ENCODE assay signal across 8 cellular contexts in the genomic region with DNA sequence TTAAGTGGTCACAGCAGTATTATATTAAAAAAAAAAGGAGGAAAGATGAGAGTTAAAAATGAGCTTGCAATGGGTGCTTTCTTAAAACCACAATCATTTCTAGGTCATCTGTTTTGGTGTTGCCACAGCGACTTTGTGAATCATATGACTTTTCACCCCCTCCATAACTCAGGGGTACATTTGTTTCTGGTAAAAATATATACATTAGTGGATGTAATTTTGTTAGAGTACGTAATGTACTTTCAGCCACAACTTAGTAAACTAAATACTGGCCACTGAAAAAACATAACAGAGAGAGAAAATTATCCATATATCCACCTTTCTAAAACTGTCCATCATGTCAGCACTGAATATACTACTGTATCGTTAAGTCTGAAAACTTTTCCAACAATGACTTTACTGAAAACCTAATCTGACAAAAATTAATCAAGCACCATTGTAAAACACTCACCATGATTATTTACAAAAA. TPM values are rescaled to one million over a fixed set of nuclear protein-coding genes. Genes with fewer than 3 reads are reported as not detected.
DNase-seq lines count a peak whose midpoint lies in the region; ATAC-seq, FAIRE-seq and TF ChIP-seq lines count a peak whose summit lies in the region.

No MANE protein-coding gene starts in this region.

- TF ChIP-seq CTCF in PC-9 (conservative IDR thresholded peaks at IDR 0.05) (no peak), endothelial cell of umbilical vein (IDR thresholded peaks at IDR 0.05; ENCODE audit: extremely low read depth in 1 of 2, insufficient read depth in 1 of 2, low read depth in 1 of 2, low read length in 2 of 2) (no peak), H9 (conservative IDR thresholded peaks at IDR 0.05) (no peak)

- H3K9ac ChIP-seq in endothelial cell of umbilical vein (replicated peaks; ENCODE audit: extremely low read depth, insufficient read depth, low read length): peak overlapping the region; percentile 98
- no peak overlapping the region for H3K9ac ChIP-seq in H9 (ENCODE audit: extremely low read depth, insufficient read length, low read length)

- no peak overlapping the region for H3T11ph ChIP-seq in H9 (ENCODE audit: low read length)

- H3K27ac ChIP-seq in PC-9: peak overlapping the region; percentile 92
- peak overlapping the region; percentile 96 for H3K27ac ChIP-seq in endothelial cell of umbilical vein (ENCODE audit: insufficient read depth, low read depth, low read length)
- H3K27ac ChIP-seq in H9 (ENCODE audit: insufficient read length, low read depth, low read length): no peak overlapping the region

- POLR2A ChIA-PET in activated CD4-positive, alpha-beta T cell treated with anti-CD3 and anti-CD28 coated beads, Interleukin-2, amount 10 ng/mL, durations not matched to agents 7 days and 5 days (lab: Charles Lee): interaction anchor here (0.6 kb wide), 1 partner anchor 151 kb away, joined by 3 read pairs; no protein-coding TSS in a partner anchor
- POLR2A ChIA-PET in PC-9 (lab: Charles Lee; ENCODE audit: unreplicated experiment) (interaction anchor here (0.6 kb wide), 1 partner anchor 19 kb away, joined by 3 read pairs; no protein-coding TSS in a partner anchor), endothelial cell of umbilical vein (lab: Charles Lee) (no interaction called here)

- CTCF ChIA-PET in activated CD4-positive, alpha-beta T cell treated with anti-CD3 and anti-CD28 coated beads, Interleukin-2, amount 10 ng/mL, durations not matched to agents 7 days and 5 days (lab: Charles Lee): interaction anchor here (0.7 kb wide), 1 partner anchor 29 kb away, joined by 5 read pairs; no protein-coding TSS in a partner anchor
- CTCF ChIA-PET in PC-9 (lab: Charles Lee) (no interaction called here), endothelial cell of umbilical vein (lab: Charles Lee) (interaction anchor here (0.8 to 1.9 kb wide), 9 partner anchors 9 to 163 kb away, joined by 3 to 11 read pairs (median 5); no protein-coding TSS in a partner anchor)

- H3K14ac ChIP-seq in H9 (ENCODE audit: insufficient read depth, low read length): no peak overlapping the region

- no peak overlapping the region for H2BK12ac ChIP-seq in H9 (ENCODE audit: insufficient read length, low read depth, low read length)

- H3K27me3 Mint-ChIP-seq in activated CD4-positive, alpha-beta T cell treated with anti-CD3 and anti-CD28 coated beads, Interleukin-2, amount 10 ng/mL, durations not matched to agents 7 days and 5 days: no peaks in the 10 kb centered on the region
- no peaks in the 10 kb centered on the region for H3K27me3 Mint-ChIP-seq in H9 (ENCODE audit: low read depth)

- BruUV-seq in PC-9 (replicated peaks; lab: Mats Ljungman, UMichigan): no TSS peak
- BruUV-seq in endothelial cell of umbilical vein (replicated peaks; lab: Mats Ljungman, UMichigan): TSS peak; percentile 12

- ATAC-seq in stimulated activated naive CD8-positive, alpha-beta T cell treated with anti-CD3 and anti-CD28 coated beads, Interleukin-15, Interleukin-2, amounts not matched to agents 100 U/mL and 50 U/mL, for 24 hours: peak; percentile 38
- ATAC-seq in GM19328 (IDR thresholded peaks at IDR 0.05; ENCODE audit: unreplicated experiment): no peak

- peaks cover 9% of the 10 kb centered on the region for H3K9me3 Mint-ChIP-seq in activated CD4-positive, alpha-beta T cell treated with anti-CD3 and anti-CD28 coated beads, Interleukin-2, amount 10 ng/mL, durations not matched to agents 7 days and 5 days
- H3K9me3 Mint-ChIP-seq in H9: peaks cover 0 to 3% of the 10 kb centered on the region in 2 experiments; a peak in 2 of 5 replicates

- peak overlapping the region; percentile 60 for H3K4me3 ChIP-seq in PC-9
- peak overlapping the region; percentile 16 to 100 (median 84) for H3K4me3 ChIP-seq in endothelial cell of umbilical vein (replicated peaks in 1 of 3; ENCODE audit: insufficient read depth in 1 of 3, low read depth in 1 of 3, low read length in 3 of 3)

- H2AK5ac ChIP-seq in H9 (ENCODE audit: insufficient read length, low read length): no peak overlapping the region

- peaks cover 66% of the 10 kb centered on the region for H3K4me1 Mint-ChIP-seq in activated CD4-positive, alpha-beta T cell treated with anti-CD3 and anti-CD28 coated beads, Interleukin-2, amount 10 ng/mL, durations not matched to agents 7 days and 5 days
- H3K4me1 Mint-ChIP-seq in H9: peaks cover 19 to 26% of the 10 kb centered on the region in 2 experiments

- H3K27ac Mint-ChIP-seq in activated CD4-positive, alpha-beta T cell treated with anti-CD3 and anti-CD28 coated beads, Interleukin-2, amount 10 ng/mL, durations not matched to agents 7 days and 5 days: no peak overlapping the region
- no peak overlapping the region for H3K27ac Mint-ChIP-seq in H9

- H3K9me1 ChIP-seq in endothelial cell of umbilical vein (replicated peaks; ENCODE audit: control insufficient read depth, extremely low read depth, insufficient read depth, low read length): no peaks in the 10 kb centered on the region

- H4K91ac ChIP-seq in H9 (ENCODE audit: insufficient read length, low read depth, low read length): no peak overlapping the region

- H3K56ac ChIP-seq in H9 (ENCODE audit: insufficient read length, low read depth, low read length): no peak overlapping the region

- no peaks in the 10 kb centered on the region for H3K79me1 ChIP-seq in H9 (ENCODE audit: insufficient read depth, low read depth, low read length, poor library complexity, severe bottlenecking)

- no peak for FAIRE-seq in endothelial cell of umbilical vein (lab: Jason Lieb, UNC)

- H4K20me1 ChIP-seq in PC-9 (ENCODE audit: insufficient read depth): no peaks in the 10 kb centered on the region
- H4K20me1 ChIP-seq in endothelial cell of umbilical vein (replicated peaks; ENCODE audit: control insufficient read depth, extremely low read depth, insufficient read depth, low read length): no peaks in the 10 kb centered on the region
- no peaks in the 10 kb centered on the region for H4K20me1 ChIP-seq in H9 (ENCODE audit: control insufficient read depth, insufficient read depth, insufficient read length)

- no peak for DNase-seq in activated CD4-positive, alpha-beta T cell treated with anti-CD3 and anti-CD28 coated beads, Interleukin-2, amount 10 ng/mL, durations not matched to agents 7 days and 5 days
- DNase-seq in activated CD4-positive, alpha-beta T cell treated with anti-CD3 and anti-CD28 coated beads for 4 hours: no peak
- DNase-seq in PC-9 (peak in 1 of 2 experiments; percentile 34), endothelial cell of umbilical vein (ENCODE audit: low read depth, low spot score) (peak; percentile 58), H9 (no peak), NCI-H2029 treated with DMSO at 0.1 percent for 48 hours (lab: John Stamatoyannopoulos, UW) (no peak)
- no peak for DNase-seq in stimulated activated naive CD8-positive, alpha-beta T cell treated with anti-CD3 and anti-CD28 coated beads, Interleukin-15, Interleukin-2, amounts not matched to agents 100 U/mL and 50 U/mL, for 24 hours

- H3K4me3 Mint-ChIP-seq in activated CD4-positive, alpha-beta T cell treated with anti-CD3 and anti-CD28 coated beads, Interleukin-2, amount 10 ng/mL, durations not matched to agents 7 days and 5 days: peak overlapping the region; percentile 59
- no peak overlapping the region for H3K4me3 Mint-ChIP-seq in H9

- H3K27me3 ChIP-seq in PC-9 (ENCODE audit: insufficient read depth, low read depth) (no peaks in the 10 kb centered on the region), endothelial cell of umbilical vein (ENCODE audit: control insufficient read depth in 2 of 2, insufficient read depth in 2 of 2, low read length in 2 of 2) (no peaks in the 10 kb centered on the region), H9 (ENCODE audit: insufficient read depth, low read length) (no peaks in the 10 kb centered on the region)

- no peaks in the 10 kb centered on the region for H3K23me2 ChIP-seq in H9 (ENCODE audit: insufficient read length, low read depth, low read length, poor library complexity, severe bottlenecking)

- no peak overlapping the region for H3K18ac ChIP-seq in H9 (ENCODE audit: insufficient read length, low read depth, low read length)

- H3K4ac ChIP-seq in H9 (ENCODE audit: low read depth, low read length): no peak overlapping the region

- no peak overlapping the region for H2BK120ac ChIP-seq in H9 (ENCODE audit: low read depth, low read length, poor library complexity, severe bottlenecking)

- no peak overlapping the region for H4K8ac ChIP-seq in H9 (replicated peaks; ENCODE audit: insufficient read length, low read depth, low read length)

- WGBS in H9 (ENCODE audit: extremely low coverage, insufficient read length, low lambda C conversion rate): no CpG with 5 or more reads among the region's 3 CpGs

- no peak overlapping the region for H2BK20ac ChIP-seq in H9 (ENCODE audit: low read depth, low read length, poor library complexity, severe bottlenecking)

- H3K4me2 ChIP-seq in PC-9: peak overlapping the region; percentile 99
- peak overlapping the region; percentile 95 for H3K4me2 ChIP-seq in endothelial cell of umbilical vein (ENCODE audit: insufficient read depth, low read length)
- no peak overlapping the region for H3K4me2 ChIP-seq in H9 (ENCODE audit: insufficient read depth, insufficient read length, low read length)

- peaks cover 36% of the 10 kb centered on the region for H3K36me3 Mint-ChIP-seq in activated CD4-positive, alpha-beta T cell treated with anti-CD3 and anti-CD28 coated beads, Interleukin-2, amount 10 ng/mL, durations not matched to agents 7 days and 5 days (ENCODE audit: low read depth)
- peaks cover 17 to 24% (median 23%) of the 10 kb centered on the region in 3 experiments for H3K36me3 Mint-ChIP-seq in H9 (ENCODE audit: insufficient read depth in 1 of 3, low read depth in 3 of 3)

- H3K23ac ChIP-seq in H9 (ENCODE audit: insufficient read length, low read depth, low read length): no peak overlapping the region

- no peak overlapping the region for H2BK5ac ChIP-seq in H9 (ENCODE audit: insufficient read length, low read length)

- H2AFZ ChIP-seq in PC-9: no peak overlapping the region
- no peak overlapping the region for H2AFZ ChIP-seq in endothelial cell of umbilical vein (ENCODE audit: low read depth, low read length)
- no peak overlapping the region for H2AFZ ChIP-seq in H9 (ENCODE audit: low read length)

- H3K36me3 ChIP-seq in PC-9 (ENCODE audit: low read depth): peaks cover 37% of the 10 kb centered on the region
- H3K36me3 ChIP-seq in endothelial cell of umbilical vein (ENCODE audit: control insufficient read depth in 2 of 2, extremely low read depth in 1 of 2, insufficient read depth in 2 of 2, low read length in 2 of 2): peaks cover 0 to 6% of the 10 kb centered on the region in 2 experiments

- intact Hi-C loops in PC-9 (cut with micrococcal nuclease; ENCODE audit: unreplicated experiment): loop anchor here (10.0 kb wide), 1 partner anchor 190 kb away; a partner anchor contains a TSS
- intact Hi-C loops in endothelial cell of umbilical vein (cut with micrococcal nuclease): no loop called here

- peaks cover 70% of the 10 kb centered on the region for H3K4me1 ChIP-seq in PC-9 (replicated peaks; ENCODE audit: insufficient read depth)
- H3K4me1 ChIP-seq in endothelial cell of umbilical vein (ENCODE audit: control insufficient read depth, extremely low read depth, insufficient read depth, low read length): peaks cover 26% of the 10 kb centered on the region
- no peaks in the 10 kb centered on the region for H3K4me1 ChIP-seq in H9 (ENCODE audit: insufficient read depth, low read length)

- TF ChIP-seq POLR2A in endothelial cell of umbilical vein (IDR thresholded peaks at IDR 0.05; ENCODE audit: low read depth, low read length): no peak

- H3K9me2 ChIP-seq in PC-9 (ENCODE audit: insufficient read depth): no peaks in the 10 kb centered on the region

- peaks cover 35% of the 10 kb centered on the region for H3F3A ChIP-seq in PC-9 (ENCODE audit: insufficient read depth, low read depth)

- peaks cover 5% of the 10 kb centered on the region; the same call in 1 of the 2 replicates for H3K9me3 ChIP-seq in PC-9 (ENCODE audit: insufficient read depth, low read depth)
- H3K9me3 ChIP-seq in endothelial cell of umbilical vein (replicated peaks; ENCODE audit: control insufficient read depth, insufficient read depth, low read length): no peaks in the 10 kb centered on the region
- H3K9me3 ChIP-seq in H9 (ENCODE audit: control insufficient read depth, low read depth, low read length): no peaks in the 10 kb centered on the region

- dilution Hi-C loops in endothelial cell of umbilical vein (cut with MboI; ENCODE audit: extremely low pct_ligation_motif_present, low sequenced_read_pairs): no loop called here

- no peak overlapping the region for H4K5ac ChIP-seq in H9 (ENCODE audit: insufficient read length, low read depth, low read length)

- peaks cover 89% of the 10 kb centered on the region for H3K79me2 ChIP-seq in PC-9 (ENCODE audit: low read depth)
- peaks cover 82% of the 10 kb centered on the region for H3K79me2 ChIP-seq in endothelial cell of umbilical vein (ENCODE audit: control insufficient read depth, insufficient read depth, low read length)
- no peaks in the 10 kb centered on the region; the same call in 1 of the 2 replicates for H3K79me2 ChIP-seq in H9 (ENCODE audit: insufficient read depth, low read length)

- H2BK15ac ChIP-seq in H9 (ENCODE audit: low read depth, low read length): no peak overlapping the region

RNA-seq across cellular contexts. Expression of a gene that starts 3.4 kb away (rescaled TPM):
- 10 to 100 TPM; 33.9 to 39.0 TPM for total RNA-seq in activated CD4-positive, alpha-beta T cell treated with anti-CD3 and anti-CD28 coated beads, Interleukin-2, amount 10 ng/mL, durations not matched to agents 7 days and 5 days
- total RNA-seq in PC-9 (2021): 59.7 and 82.6 TPM in 2 replicates
- total RNA-seq in endothelial cell of umbilical vein: 82.2 and 97.3 TPM in 2 replicates
- 36.7 and 37.1 TPM in 2 replicates for polyA plus RNA-seq in endothelial cell of umbilical vein
- polyA plus RNA-seq in endothelial cell of umbilical vein (2011; cell fraction: cytosol; rRNA removed): 24.5 and 29.7 TPM in 2 replicates
- 106 and 142 TPM in 2 replicates for polyA plus RNA-seq in endothelial cell of umbilical vein (2011; cell fraction: nucleus; rRNA removed)
- 31.7 and 46.5 TPM in 2 replicates for polyA plus RNA-seq in endothelial cell of umbilical vein (2012)
- 165 and 203 TPM in 2 replicates for polyA minus RNA-seq in endothelial cell of umbilical vein
- polyA minus RNA-seq in endothelial cell of umbilical vein (2011; cell fraction: cytosol; rRNA and poly(A)+ RNA removed): 39.1 TPM
- polyA minus RNA-seq in endothelial cell of umbilical vein (2011; cell fraction: nucleus; rRNA and poly(A)+ RNA removed): 218 and 343 TPM in 2 replicates
- 53.8 and 59.0 TPM in 2 replicates for total RNA-seq in H9 (2021)
